Comparison of ENCODE assay signal across 21 cellular contexts in genomic region chr1:42152907-42153597, GRCh38. TPM values are rescaled to one million over a fixed set of nuclear protein-coding genes. Genes with fewer than 3 reads are reported as not detected.
DNase-seq lines count a peak whose midpoint lies in the region; ATAC-seq and TF ChIP-seq lines count a peak whose summit lies in the region.
"Had no signal": no experiment of that assay in that cellular context is flagged by ENCODE, and none has a peak within 500 bp of the region (broad histone marks: within the 10 kb centered on the region; RNA-seq: fewer than 3 reads in every experiment).

GUCA2B (plus strand) TSS chr1:42153410; CDS start chr1:42153451, 41 bp downstream.

- H3K27ac ChIP-seq in sigmoid colon = no peak within 1 kb of the TSS
- H3K27ac ChIP-seq: GM23248 had no signal

- H3K9me3 Mint-ChIP-seq in Caco-2 (ENCODE audit: unreplicated experiment) = no peaks in the 10 kb centered on the region

- TF ChIP-seq CTCF in mucosa of descending colon (IDR thresholded peaks at IDR 0.05) (no peak), sigmoid colon (IDR thresholded peaks at IDR 0.05) (no peak), Caco-2 (IDR thresholded peaks at IDR 0.05; ENCODE audit: insufficient read depth in 1 of 2, low read depth in 1 of 2, low read length in 1 of 2, severe bottlenecking in 1 of 2, unreplicated experiment in 1 of 2) (no peak)

- no TSS peak for BruUV-seq in Caco-2 (replicated peaks; lab: Mats Ljungman, UMichigan)

- CTCF ChIA-PET in Caco-2 (lab: Charles Lee) = no interaction called here

- no peak for TF ChIP-seq POLR2A in sigmoid colon (IDR thresholded peaks at IDR 0.05)

- H3K4me3 ChIP-seq in mucosa of descending colon (no peak within 1 kb of the TSS), sigmoid colon (no peak within 1 kb of the TSS), Caco-2 (ENCODE audit: low read depth, low read length) (no peak within 1 kb of the TSS)
- H3K4me3 ChIP-seq: GM12878, GM23248 had no signal

- peaks cover 6% of the 10 kb centered on the region for H3K36me3 Mint-ChIP-seq in Caco-2 (ENCODE audit: insufficient read depth, unreplicated experiment)

- POLR2A ChIA-PET in Caco-2 (lab: Charles Lee) = no interaction called here

- H3K4me3 Mint-ChIP-seq in Caco-2 (ENCODE audit: unreplicated experiment) = no peak within 1 kb of the TSS

- H3K27ac Mint-ChIP-seq in Caco-2 (ENCODE audit: unreplicated experiment) = no peak within 1 kb of the TSS

- H3K27me3 Mint-ChIP-seq in Caco-2 (ENCODE audit: insufficient read depth, unreplicated experiment) = peaks cover 3% of the 10 kb centered on the region

- TF ChIP-seq EP300 in sigmoid colon (IDR thresholded peaks at IDR 0.05) = no peak

- DNase-seq in activated CD4-positive, CD25-positive, alpha-beta regulatory T cell treated with anti-CD3 and anti-CD28 coated beads, Interleukin-2, amount 50 U/mL, for 72 hours = peak; percentile 24
- peak in 2 of 3 donors; percentile 64 to 72 for DNase-seq in mucosa of descending colon
- DNase-seq in sigmoid colon = peak; percentile 53
- DNase-seq in NCI-H1417 treated with DMSO at 0.1 percent for 48 hours (lab: John Stamatoyannopoulos, UW) = no peak
- no peak for DNase-seq in NCI-H2081 treated with DMSO at 0.1 percent for 48 hours (lab: John Stamatoyannopoulos, UW)
- DNase-seq in Caco-2 = no peak
- DNase-seq: 8988T, GF-D8, GM23248, HCEC 1CT, NCI-H1092 treated with DMSO at 0.1 percent for 48 hours, NCI-H1694, NCI-H774, SHP77 had no signal

- ATAC-seq in activated CD4-positive, CD25-positive, alpha-beta regulatory T cell treated with anti-CD3 and anti-CD28 coated beads, Interleukin-2, amount 50 U/mL, for 24 hours = no peak
- peak; percentile 65 for ATAC-seq in mucosa of descending colon
- no peak for ATAC-seq in GM21825 (IDR thresholded peaks at IDR 0.05; ENCODE audit: unreplicated experiment)
- ATAC-seq: GM12878 had no signal

- H3K27me3 ChIP-seq in sigmoid colon (peaks cover 0 to 4% (median 0%) of the 10 kb centered on the region in 3 donors), Caco-2 (replicated peaks; ENCODE audit: control insufficient read depth, insufficient read depth, low read length) (no peaks in the 10 kb centered on the region)

- intact Hi-C loops in mucosa of descending colon (cut with DNase I, micrococcal nuclease) (no loop called here), sigmoid colon (cut with DNase I) (no loop called here), Caco-2 (cut with micrococcal nuclease; ENCODE audit: unreplicated experiment) (no loop called here)

- H3K4me1 ChIP-seq in mucosa of descending colon (ENCODE audit: low read depth) (peaks cover 15% of the 10 kb centered on the region), sigmoid colon (no peaks in the 10 kb centered on the region), Caco-2 (peaks cover 15% of the 10 kb centered on the region)

- no peaks in the 10 kb centered on the region for H3K4me1 Mint-ChIP-seq in Caco-2 (ENCODE audit: low read depth, unreplicated experiment)

- H3K36me3 ChIP-seq in mucosa of descending colon (ENCODE audit: low read depth) (no peaks in the 10 kb centered on the region), sigmoid colon (no peaks in the 10 kb centered on the region), Caco-2 (ENCODE audit: control insufficient read depth, insufficient read depth, low read length) (no peaks in the 10 kb centered on the region)

- H3K9me3 ChIP-seq in mucosa of descending colon (no peaks in the 10 kb centered on the region), sigmoid colon (no peaks in the 10 kb centered on the region), Caco-2 (no peaks in the 10 kb centered on the region)

- 59 to 82% methylated on average over 12 of the region's 12 CpGs for WGBS in sigmoid colon, 2 donors

RNA-seq across cellular contexts. Expression of gene GUCA2B, which starts in this region (rescaled TPM):
- total RNA-seq in mucosa of descending colon (100 to 1,000 TPM; 153 to 381 (median 176) TPM), sigmoid colon (1 to 10 TPM in 1 of 4 donors, not detected in 3; 6.7 TPM), Caco-2 (2022) (0.75 TPM in 1 of 2 replicates, not detected in the other)
- polyA plus RNA-seq in sigmoid colon = 100 to 1,000 TPM; 168 to 874 (median 480) TPM
- total RNA-seq: GM12878, GM23248, LHCN-M2, NCI-H460, OCI-LY7 had no signal
- polyA plus RNA-seq: AG04450, GM12878, GM23248 had no signal

Comparison
In these comparisons a context has a peak if more than half of its experiments do, and no peak if none do; other contexts are left out.
1. RNA of gene GUCA2B (total RNA-seq): 153 to 381 TPM in mucosa of descending colon; 0.75 TPM in Caco-2 and 6.7 TPM in sigmoid colon; every median in the first group is over 10 times any median in the second.
2. DNase-seq: peak in activated CD4-positive, CD25-positive, alpha-beta regulatory T cell treated with anti-CD3 and anti-CD28 coated beads, Interleukin-2, amount 50 U/mL, for 72 hours (single experiment), mucosa of descending colon (2 of 3) and sigmoid colon (single experiment); none in NCI-H1417 treated with DMSO at 0.1 percent for 48 hours (single experiment), NCI-H2081 treated with DMSO at 0.1 percent for 48 hours (single experiment) and Caco-2 (0 of 2).